ENCODE assay signal across 8 cellular contexts in genomic region chr7:139775829-139776266, GRCh38. TPM values are rescaled to one million over a fixed set of nuclear protein-coding genes. Genes with fewer than 3 reads are reported as not detected.
DNase-seq lines count a peak whose midpoint lies in the region; ATAC-seq, FAIRE-seq and TF ChIP-seq lines count a peak whose summit lies in the region.

No MANE protein-coding gene starts in this region.

- no peak for TF ChIP-seq EP300 in GM12878 (IDR thresholded peaks at IDR 0.05; ENCODE audit: borderline replicate concordance in 1 of 2, control insufficient read depth in 1 of 2, low read depth in 2 of 2, low read length in 2 of 2)

- peaks cover 37 to 63% (median 58%) of the 10 kb centered on the region in 10 experiments for H3K4me1 ChIP-seq in BLaER1 treated with 17β-estradiol and CSF1 and Interleukin-3, amounts not matched to agents 10 nM and 100 nM
- H3K4me1 ChIP-seq in GM12878 (ENCODE audit: control insufficient read depth, insufficient read depth, low read length) (peaks cover 23% of the 10 kb centered on the region), hepatocyte (ENCODE audit: insufficient read depth) (peaks cover 29% of the 10 kb centered on the region)

- CTCF ChIA-PET in GM12878 (lab: Yijun Ruan, JAX) = no interaction called here

- no peaks in the 10 kb centered on the region for H3K9me3 ChIP-seq in BLaER1 treated with 17β-estradiol and CSF1 and Interleukin-3, amounts not matched to agents 10 nM and 100 nM (replicated peaks in 1 of 11)
- H3K9me3 ChIP-seq in GM12878 (replicated peaks; ENCODE audit: control insufficient read depth, insufficient read depth, low read length) = no peaks in the 10 kb centered on the region
- no peaks in the 10 kb centered on the region for H3K9me3 ChIP-seq in hepatocyte (ENCODE audit: low read depth)

- H3K79me2 ChIP-seq in GM12878 (ENCODE audit: control insufficient read depth, insufficient read depth, low read length) (peaks cover 49% of the 10 kb centered on the region), hepatocyte (peaks cover 78% of the 10 kb centered on the region)

- H4K20me1 ChIP-seq in BLaER1 treated with 17β-estradiol and CSF1 and Interleukin-3, amounts not matched to agents 10 nM and 100 nM = peaks cover 17 to 50% (median 48%) of the 10 kb centered on the region in 11 experiments; a peak in 20 of 22 replicates
- no peaks in the 10 kb centered on the region for H4K20me1 ChIP-seq in GM12878 (ENCODE audit: control insufficient read depth, insufficient read depth)
- H4K20me1 ChIP-seq in hepatocyte (ENCODE audit: insufficient read depth, poor library complexity, severe bottlenecking) = peaks cover 21% of the 10 kb centered on the region

- intact Hi-C loops in GM12878 (cut with micrococcal nuclease; ENCODE audit: unreplicated experiment) = loop anchor here (1.0 kb wide), 2 partner anchors 130 to 226 kb away; no protein-coding TSS in a partner anchor

- POLR2A ChIA-PET in GM12878 (lab: Charles Lee) = no interaction called here

- H3K9me2 ChIP-seq in hepatocyte (replicated peaks; ENCODE audit: insufficient read depth) = no peaks in the 10 kb centered on the region

- H3K4me2 ChIP-seq in BLaER1 treated with 17β-estradiol and CSF1 and Interleukin-3, amounts not matched to agents 10 nM and 100 nM = peak overlapping the region; percentile 73 to 98 (median 90)
- H3K4me2 ChIP-seq in GM12878 (ENCODE audit: control insufficient read depth, insufficient read depth) = peak overlapping the region; percentile 78
- peak overlapping the region; percentile 81 for H3K4me2 ChIP-seq in hepatocyte

- RAD21 ChIA-PET in GM12878 (lab: Charles Lee; ENCODE audit: unreplicated experiment) = no interaction called here

- H3K9ac ChIP-seq in BLaER1 treated with 17β-estradiol and CSF1 and Interleukin-3, amounts not matched to agents 10 nM and 100 nM = peak overlapping the region; percentile 86 to 98 (median 92)
- H3K9ac ChIP-seq in GM12878 (ENCODE audit: control insufficient read depth, insufficient read depth, low read length) = peak overlapping the region; percentile 92

- no TSS peak for BruUV-seq in GM12878 (replicated peaks; lab: Mats Ljungman, UMichigan)

- TF ChIP-seq CTCF in GM12878 (IDR thresholded peaks at IDR 0.05 in 2 of 3, conservative IDR thresholded peaks at IDR 0.05 in 1 of 3; ENCODE audit: control insufficient read depth in 2 of 3, extremely low read depth in 1 of 3, insufficient read depth in 1 of 3, low read depth in 3 of 3, low read length in 3 of 3) (peak; percentile 61 to 71 (median 64); a peak in 5 of 6 replicates), hepatocyte (IDR thresholded peaks at IDR 0.05; ENCODE audit: poor library complexity) (peak; percentile 71)

- TF ChIP-seq POLR2A in GM12878 (IDR thresholded peaks at IDR 0.05; ENCODE audit: low read depth, low read length) = peak; percentile 43; the same call in 1 of the 2 replicates

- peak overlapping the region; percentile 67 to 94 (median 88) for H3K4me3 ChIP-seq in BLaER1 treated with 17β-estradiol and CSF1 and Interleukin-3, amounts not matched to agents 10 nM and 100 nM
- H3K4me3 ChIP-seq in GM12878 (peak overlapping the region; percentile 99), hepatocyte (peak overlapping the region; percentile 88)

- FAIRE-seq in GM12878 (lab: Jason Lieb, UNC) = peak; percentile 92

- H2AFZ ChIP-seq in GM12878 (ENCODE audit: control insufficient read depth, low read depth, low read length) (no peak overlapping the region; the same call in 1 of the 2 replicates), hepatocyte (no peak overlapping the region)

- no peaks in the 10 kb centered on the region for H3K27me3 ChIP-seq in BLaER1 treated with 17β-estradiol and CSF1 and Interleukin-3, amounts not matched to agents 10 nM and 100 nM
- H3K27me3 ChIP-seq in GM12878 (replicated peaks in 1 of 2; ENCODE audit: control insufficient read depth in 2 of 2, insufficient read depth in 2 of 2, low read length in 1 of 2) (peaks cover 0 to 10% of the 10 kb centered on the region in 2 experiments; a peak in 2 of 4 replicates), hepatocyte (no peaks in the 10 kb centered on the region)

- WGBS in GM12878 (ENCODE audit: insufficient coverage, insufficient replicate concordance, low lambda C conversion rate, missing lambda C conversion rate) = under 1% methylated on average over 11 of the region's 11 CpGs
- 14% methylated on average over 11 of the region's 11 CpGs for WGBS in hepatocyte (ENCODE audit: low lambda C conversion rate, missing lambda C conversion rate)

- SMC1A ChIA-PET in GM12878 (lab: Charles Lee; ENCODE audit: uncharacterized antibody, unreplicated experiment) = no interaction called here

- peaks cover 0 to 47% (median 29%) of the 10 kb centered on the region in 11 experiments; a peak in 15 of 22 replicates for H3K36me3 ChIP-seq in BLaER1 treated with 17β-estradiol and CSF1 and Interleukin-3, amounts not matched to agents 10 nM and 100 nM
- H3K36me3 ChIP-seq in GM12878 (ENCODE audit: control insufficient read depth in 2 of 2, insufficient read depth in 2 of 2, low read length in 1 of 2) = no peaks in the 10 kb centered on the region
- no peaks in the 10 kb centered on the region for H3K36me3 ChIP-seq in hepatocyte (replicated peaks; ENCODE audit: insufficient read depth, low read depth)

- in situ Hi-C loops in GM12878 (cut with MboI) = no loop called here

- ATAC-seq in GM19452 (IDR thresholded peaks at IDR 0.05; ENCODE audit: unreplicated experiment) (peak; percentile 38), GM12878 (peak; percentile 77), HG03108 (IDR thresholded peaks at IDR 0.05; ENCODE audit: unreplicated experiment) (no peak)

- peak overlapping the region; percentile 85 to 95 (median 89) for H3K27ac ChIP-seq in BLaER1 treated with 17β-estradiol and CSF1 and Interleukin-3, amounts not matched to agents 10 nM and 100 nM
- H3K27ac ChIP-seq in GM12878 (ENCODE audit: control insufficient read depth, insufficient read depth) = peak overlapping the region; percentile 64
- H3K27ac ChIP-seq in hepatocyte = peak overlapping the region; percentile 98

- peak; percentile 65 for TF ChIP-seq RAD21 in GM12878 (IDR thresholded peaks at IDR 0.05; ENCODE audit: insufficient read depth, low read depth, low read length)

- DNase-seq in NCI-H1048 (lab: John Stamatoyannopoulos, UW) (peak; percentile 47), T follicular helper cell (ENCODE audit: low read depth) (peak; percentile 32), GM12878 (ENCODE audit: low read depth, low spot score) (peak; percentile 44), hepatocyte (ENCODE audit: low spot score) (peak; percentile 84), retina (peak; percentile 71)

TF ChIP-seq in GM12878, 131 proteins besides CTCF, POLR2A, EP300 and RAD21 (continues in another document):
- TF ChIP-seq KDM1A (IDR thresholded peaks at IDR 0.05; ENCODE audit: borderline replicate concordance) (no peak), RBBP5 (conservative IDR thresholded peaks at IDR 0.05) (no peak), WRNIP1 (IDR thresholded peaks at IDR 0.05; ENCODE audit: borderline replicate concordance, low read depth, low read length) (0 out of 2 replicates have a peak, but pooled peaks have one; percentile 21), PAX8 (IDR thresholded peaks at IDR 0.05) (no peak), HDAC2 (IDR thresholded peaks at IDR 0.05) (no peak), JUNB (IDR thresholded peaks at IDR 0.05) (no peak), YBX1 (IDR thresholded peaks at IDR 0.05) (no peak), CEBPB (IDR thresholded peaks at IDR 0.05; ENCODE audit: borderline replicate concordance in 1 of 2, low read depth in 2 of 2, low read length in 2 of 2) (no peak), RELA (IDR thresholded peaks at IDR 0.05; ENCODE audit: borderline replicate concordance, partially characterized antibody) (no peak), MTA2 (IDR thresholded peaks at IDR 0.05; ENCODE audit: low read depth) (no peak)

RNA-seq across cellular contexts. Expression of gene HIPK2, which starts 1.9 kb away (rescaled TPM):
- 89.2 and 94.9 TPM in 2 replicates for total RNA-seq in GM12878 (2013; cell fraction: nucleolus; rRNA removed)
- total RNA-seq in GM12878 (2014; rRNA removed) = 8.5 and 9.4 TPM in 2 replicates
- 8.8 and 9.0 TPM in 2 replicates for total RNA-seq in GM12878 (2014; rRNA removed; fragmentation: Illumina TruSeq; extraction: Trizol)
- total RNA-seq in GM12878 (2021) = 36.5 and 39.0 TPM in 2 replicates
- 15.1 TPM for polyA plus RNA-seq in GM12878 (2011; ENCODE audit: low read depth)
- 7.1 and 11.2 TPM in 2 replicates for polyA plus RNA-seq in GM12878 (2011; rRNA removed)
- 9.9 and 12.4 TPM in 2 replicates for polyA plus RNA-seq in GM12878 (2011; cell fraction: cytosol; rRNA removed)
- polyA plus RNA-seq in GM12878 (2011; cell fraction: nucleus; rRNA removed) = 21.7 and 25.1 TPM in 2 replicates
- 16.0 and 23.3 TPM in 2 replicates for polyA plus RNA-seq in GM12878 (2012)
- polyA plus RNA-seq in GM12878 (2014; fragmentation: Illumina TruSeq; extraction: Trizol) = 15.9 and 17.3 TPM in 2 replicates
- polyA plus RNA-seq in GM12878 (2014; fragmentation: Nextera tagmentation; extraction: Ambion mirVana) = 1 to 10 TPM; 1.7 to 3.3 TPM
- polyA plus RNA-seq in GM12878 (2014; rRNA removed) = 11.3 and 14.2 TPM in 2 replicates
- polyA plus RNA-seq in GM12878 (2016; fragmentation: Nextera tagmentation; extraction: Ambion mirVana) = 1 to 10 TPM; 9.1 to 9.3 TPM
- 38.7 and 52.6 TPM in 2 replicates for polyA minus RNA-seq in GM12878 (2011; rRNA and poly(A)+ RNA removed)
- 19.0 and 20.1 TPM in 2 replicates for polyA minus RNA-seq in GM12878 (2011; cell fraction: cytosol; rRNA and poly(A)+ RNA removed)
- 16.2 and 32.7 TPM in 2 replicates for polyA minus RNA-seq in GM12878 (2011; cell fraction: nucleus; rRNA and poly(A)+ RNA removed)
- total RNA-seq in hepatocyte = 18.5 and 22.9 TPM in 2 replicates
- 12.2 and 18.2 TPM in 2 replicates for polyA plus RNA-seq in hepatocyte

RNA-seq across cellular contexts. Expression of gene TBXAS1, which starts 53.2 kb away (rescaled TPM):
- total RNA-seq in GM12878 (2013; cell fraction: nucleolus; rRNA removed) = 57.2 and 58.6 TPM in 2 replicates
- total RNA-seq in GM12878 (2014; rRNA removed) = 32.5 and 32.7 TPM in 2 replicates
- total RNA-seq in GM12878 (2014; rRNA removed; fragmentation: Illumina TruSeq; extraction: Trizol) = 20.0 and 20.4 TPM in 2 replicates
- total RNA-seq in GM12878 (2021) = 20.0 and 20.7 TPM in 2 replicates
- polyA plus RNA-seq in GM12878 (2011; ENCODE audit: low read depth) = 12.6 TPM
- polyA plus RNA-seq in GM12878 (2011; rRNA removed) = 1.4 and 1.5 TPM in 2 replicates
- polyA plus RNA-seq in GM12878 (2011; cell fraction: cytosol; rRNA removed) = 0.69 and 1.4 TPM in 2 replicates
- polyA plus RNA-seq in GM12878 (2011; cell fraction: nucleus; rRNA removed) = 1.6 and 1.8 TPM in 2 replicates
- polyA plus RNA-seq in GM12878 (2012) = 12.1 and 20.6 TPM in 2 replicates
- polyA plus RNA-seq in GM12878 (2014; fragmentation: Illumina TruSeq; extraction: Trizol) = 22.8 and 35.4 TPM in 2 replicates
- polyA plus RNA-seq in GM12878 (2014; fragmentation: Nextera tagmentation; extraction: Ambion mirVana) = 1 to 10 TPM; 6.8 to 8.3 TPM
- 21.6 and 22.0 TPM in 2 replicates for polyA plus RNA-seq in GM12878 (2014; rRNA removed)
- polyA plus RNA-seq in GM12878 (2016; fragmentation: Nextera tagmentation; extraction: Ambion mirVana) = 10 to 100 TPM; 12.0 to 12.2 TPM
- polyA minus RNA-seq in GM12878 (2011; rRNA and poly(A)+ RNA removed) = 0.62 TPM in 1 of 2 replicates, not detected in the other
- polyA minus RNA-seq in GM12878 (2011; cell fraction: cytosol; rRNA and poly(A)+ RNA removed) = not detected in 2 replicates
- 0.24 TPM in 1 of 2 replicates, not detected in the other for polyA minus RNA-seq in GM12878 (2011; cell fraction: nucleus; rRNA and poly(A)+ RNA removed)
- 4.7 and 11.5 TPM in 2 replicates for total RNA-seq in hepatocyte
- polyA plus RNA-seq in hepatocyte = 3.9 and 4.1 TPM in 2 replicates

Comparison
In these comparisons a context has a peak if more than half of its experiments do, and no peak if none do; other contexts are left out.
1. DNase-seq: peak in every context shown above with its lines; median percentile 84 in hepatocyte; 71 in retina; 47 in NCI-H1048; 44 in GM12878; 32 in T follicular helper cell.